ENCODE assay signal across 8 cellular contexts in the genomic region with DNA sequence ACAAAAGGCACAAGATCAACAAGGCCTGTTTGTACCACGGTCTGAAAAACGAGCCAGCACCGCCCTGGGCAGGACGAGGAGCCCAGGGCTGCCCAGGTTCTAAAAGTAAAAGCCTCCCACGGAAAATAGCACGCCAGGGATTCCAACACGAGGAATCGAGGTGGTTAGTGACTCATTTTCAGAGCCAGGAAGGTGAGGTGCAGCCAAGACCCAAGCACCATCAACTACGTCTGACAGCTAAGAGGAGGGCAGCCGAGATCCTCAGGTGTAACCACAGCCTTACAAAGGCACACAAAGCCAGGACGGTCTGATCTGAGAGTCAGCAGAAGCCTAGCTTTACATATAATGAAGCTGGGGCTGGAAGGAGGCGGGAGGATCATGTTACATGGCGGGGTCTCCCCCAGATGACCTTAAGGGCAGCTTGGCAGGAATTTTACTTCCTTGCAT. TPM values are rescaled to one million over a fixed set of nuclear protein-coding genes. Genes with fewer than 3 reads are reported as not detected.
A peak's percentile ranks its signal among the peaks of the same experiment; 100 is the strongest.
DNase-seq lines count a peak whose midpoint lies in the region; ATAC-seq and TF ChIP-seq lines count a peak whose summit lies in the region.

No MANE protein-coding gene starts in this region.

- no peak overlapping the region for H2AFZ ChIP-seq in smooth muscle cell (ENCODE audit: low read depth)

- TF ChIP-seq CTCF in omental fat pad (IDR thresholded peaks at IDR 0.05) (no peak), uterus (IDR thresholded peaks at IDR 0.05) (no peak), smooth muscle cell (IDR thresholded peaks at IDR 0.05; ENCODE audit: borderline replicate concordance, insufficient read depth, poor library complexity, severe bottlenecking) (no peak)

- no peak for TF ChIP-seq POLR2A in uterus (IDR thresholded peaks at IDR 0.05)

- peak; percentile 58 for ATAC-seq in omental fat pad (ENCODE audit: low FRiP score)
- ATAC-seq in left lobe of liver: no peak

- no peak overlapping the region for H3K4me2 ChIP-seq in smooth muscle cell

- H3K9ac ChIP-seq in smooth muscle cell (ENCODE audit: low read depth): no peak overlapping the region

- H4K20me1 ChIP-seq in smooth muscle cell (ENCODE audit: low read depth): no peaks in the 10 kb centered on the region

- no peaks in the 10 kb centered on the region for H3K9me3 ChIP-seq in effector memory CD4-positive, alpha-beta T cell (ENCODE audit: control insufficient read depth, low read length)
- H3K9me3 ChIP-seq in uterus (no peaks in the 10 kb centered on the region), smooth muscle cell (replicated peaks; ENCODE audit: low read depth) (no peaks in the 10 kb centered on the region)

- peaks cover 2% of the 10 kb centered on the region for H3K79me2 ChIP-seq in smooth muscle cell (ENCODE audit: low read depth)

- no peaks in the 10 kb centered on the region for H3K36me3 ChIP-seq in H7 (replicated peaks; ENCODE audit: control insufficient read depth, insufficient read depth, low read length)
- no peaks in the 10 kb centered on the region for H3K36me3 ChIP-seq in effector memory CD4-positive, alpha-beta T cell (ENCODE audit: control insufficient read depth, insufficient read depth, low read length)
- no peaks in the 10 kb centered on the region for H3K36me3 ChIP-seq in uterus
- H3K36me3 ChIP-seq in smooth muscle cell (ENCODE audit: low read depth): no peaks in the 10 kb centered on the region

- DNase-seq in H7: peak; percentile 64
- peak; percentile 15 to 16 for DNase-seq in activated CD4-positive, alpha-beta T cell treated with anti-CD3 and anti-CD28 coated beads, Interleukin-2, amount 50 U/mL, for 4 hours
- DNase-seq in effector memory CD4-positive, alpha-beta T cell: no peak
- no peak for DNase-seq in omental fat pad (ENCODE audit: low spot score)
- no peak for DNase-seq in uterus
- DNase-seq in smooth muscle cell (lab: John Stamatoyannopoulos, UW; ENCODE audit: unreplicated experiment): no peak
- DNase-seq in amygdala (lab: John Stamatoyannopoulos, UW): no peak
- DNase-seq in left lobe of liver (ENCODE audit: low spot score): no peak

- 64% methylated on average over 13 of the region's 13 CpGs for WGBS in smooth muscle cell (ENCODE audit: low lambda C conversion rate)

- peak overlapping the region; percentile 4 for H3K27ac ChIP-seq in effector memory CD4-positive, alpha-beta T cell (ENCODE audit: insufficient read depth, low read length, poor library complexity, severe bottlenecking)
- H3K27ac ChIP-seq in uterus (no peak overlapping the region), smooth muscle cell (ENCODE audit: low read depth) (no peak overlapping the region)

- H3K4me3 ChIP-seq in H7 (ENCODE audit: insufficient read depth, low read depth, low read length): no peak overlapping the region
- H3K4me3 ChIP-seq in effector memory CD4-positive, alpha-beta T cell (ENCODE audit: insufficient read depth, low read depth, low read length, poor library complexity, severe bottlenecking): peak overlapping the region; percentile 11
- H3K4me3 ChIP-seq in uterus: no peak overlapping the region
- no peak overlapping the region for H3K4me3 ChIP-seq in smooth muscle cell

- no peaks in the 10 kb centered on the region for H3F3A ChIP-seq in smooth muscle cell (ENCODE audit: low read depth)

- intact Hi-C loops in uterus (cut with DNase I; ENCODE audit: low total_unique reads): no loop called here

- peaks cover 23% of the 10 kb centered on the region for H3K4me1 ChIP-seq in effector memory CD4-positive, alpha-beta T cell (ENCODE audit: control insufficient read depth, insufficient read depth, low read length, poor library complexity, severe bottlenecking)
- H3K4me1 ChIP-seq in uterus (no peaks in the 10 kb centered on the region), smooth muscle cell (ENCODE audit: low read depth) (no peaks in the 10 kb centered on the region)

- no peaks in the 10 kb centered on the region for H3K27me3 ChIP-seq in H7 (ENCODE audit: control insufficient read depth, insufficient read depth, low read length)
- H3K27me3 ChIP-seq in effector memory CD4-positive, alpha-beta T cell (replicated peaks; ENCODE audit: control insufficient read depth, insufficient read depth, low read length, poor library complexity, severe bottlenecking): no peaks in the 10 kb centered on the region
- H3K27me3 ChIP-seq in uterus: no peaks in the 10 kb centered on the region
- no peaks in the 10 kb centered on the region for H3K27me3 ChIP-seq in smooth muscle cell (ENCODE audit: low read depth)

RNA-seq across cellular contexts. Expression of gene ATP10A, which starts 52.5 kb away (rescaled TPM):
- 1.4 and 2.0 TPM in 2 replicates for total RNA-seq in H7 (2014; rRNA removed; shearing (Covaris generic))
- 10 to 100 TPM in 3 of 4 donors, 1 to 10 TPM in 1; 8.4 to 19.3 (median 16.5) TPM for total RNA-seq in omental fat pad
- 1 to 10 TPM in 3 of 4 donors, under 1 TPM in 1; 0.29 to 3.8 (median 2.5) TPM for total RNA-seq in uterus
- total RNA-seq in smooth muscle cell: 10.6 and 25.7 TPM in 2 replicates
- 6.6 and 12.3 TPM in 2 replicates for polyA plus RNA-seq in smooth muscle cell
- total RNA-seq in left lobe of liver: 0.50 TPM

Comparison
In these comparisons a context has a peak if more than half of its experiments do, and no peak if none do; other contexts are left out.
1. DNase-seq: peak in H7 (single experiment) and activated CD4-positive, alpha-beta T cell treated with anti-CD3 and anti-CD28 coated beads, Interleukin-2, amount 50 U/mL, for 4 hours (2 of 2); none in effector memory CD4-positive, alpha-beta T cell (0 of 3), omental fat pad (single experiment), uterus (0 of 2), smooth muscle cell (single experiment), amygdala (0 of 56) and left lobe of liver (single experiment).